In the genomic region with DNA sequence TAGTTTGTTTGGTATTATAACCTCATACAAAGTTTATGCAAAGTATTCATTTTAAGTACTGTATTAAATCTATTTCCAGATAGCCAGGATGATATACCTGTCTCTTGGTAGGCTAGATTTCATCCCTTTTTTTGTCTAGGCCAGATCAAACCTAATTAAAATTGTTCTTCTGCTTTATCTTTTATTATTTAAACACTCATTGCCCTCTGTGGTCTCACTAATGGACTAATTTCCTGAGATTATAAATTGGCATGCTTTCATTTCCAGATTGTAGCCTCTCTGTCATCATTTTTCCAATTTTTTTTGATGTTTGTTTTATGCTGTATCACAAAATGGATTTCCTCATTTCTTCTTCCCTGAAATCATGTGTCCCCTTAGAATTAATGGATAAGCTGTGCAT, we compare ENCODE assay signal across 6 cellular contexts.
"Had no signal": no experiment of that assay in that cellular context is flagged by ENCODE, and none has a peak within 500 bp of the region (broad histone marks: within the 10 kb centered on the region; RNA-seq: fewer than 3 reads in every experiment).

No MANE protein-coding gene starts in this region.

- FAIRE-seq: GM12878, GM12891, GM18507, GM19239 had no signal

- DNase-seq: GDM1, GF-D8 had no signal

- ATAC-seq: GM12878 had no signal

- H3K4me3 ChIP-seq: GM12878 had no signal
